8 cellular contexts compared by ENCODE assay signal in genomic region chr18:58045265-58046086, GRCh38. TPM values are rescaled to one million over a fixed set of nuclear protein-coding genes. Genes with fewer than 3 reads are reported as not detected.
DNase-seq lines count a peak whose midpoint lies in the region; ATAC-seq and TF ChIP-seq lines count a peak whose summit lies in the region.

No MANE protein-coding gene starts in this region.

- H3K9me3 Mint-ChIP-seq in chondrocyte (ENCODE audit: low read depth), result no peaks in the 10 kb centered on the region

- H3K4me3 Mint-ChIP-seq in chondrocyte (ENCODE audit: unreplicated experiment), result peak overlapping the region; percentile 94

- H3K27me3 Mint-ChIP-seq in chondrocyte (ENCODE audit: low read depth), result no peaks in the 10 kb centered on the region

- no peaks in the 10 kb centered on the region for H3K36me3 Mint-ChIP-seq in chondrocyte (ENCODE audit: low read depth)

- H3K9ac ChIP-seq in ES-I3 (ENCODE audit: low read depth, low read length) (peak overlapping the region; percentile 87), liver (ENCODE audit: low read depth in 1 of 2, low read length in 2 of 2) (peak overlapping the region; percentile 52 to 87)

- DNase-seq in NCI-H1436 (lab: John Stamatoyannopoulos, UW) (peak; percentile 69), chondrocyte (ENCODE audit: low spot score) (no peak), AML-193 (lab: John Stamatoyannopoulos, UW) (no peak)
- DNase-seq in stimulated activated CD8-positive, alpha-beta memory T cell treated with anti-CD3 and anti-CD28 coated beads, Interleukin-15, amount 100 ng/mL, for 24 hours (ENCODE audit: low read depth), result peak; percentile 0

- peak overlapping the region; percentile 82 for H3K27ac Mint-ChIP-seq in chondrocyte (ENCODE audit: unreplicated experiment)

- WGBS in liver, result 2% methylated on average over 32 of the region's 32 CpGs

- no peaks in the 10 kb centered on the region for H3K9me3 ChIP-seq in ES-I3 (ENCODE audit: control insufficient read depth, insufficient read depth, low read length)
- H3K9me3 ChIP-seq in liver (ENCODE audit: control insufficient read depth in 4 of 4, low read length in 3 of 4), result no peaks in the 10 kb centered on the region

- TF ChIP-seq RAD21 in liver (IDR thresholded peaks at IDR 0.05), result peak in 1 of 2 donors; percentile 28

- no peak for TF ChIP-seq CTCF in WI38 (IDR thresholded peaks at IDR 0.05; ENCODE audit: low read depth, low read length)
- no peak for TF ChIP-seq CTCF in chondrocyte (IDR thresholded peaks at IDR 0.05)
- no peak for TF ChIP-seq CTCF in liver (IDR thresholded peaks at IDR 0.05; ENCODE audit: low read depth, low read length, missing input control)

- no peaks in the 10 kb centered on the region for H3K36me3 ChIP-seq in ES-I3 (ENCODE audit: insufficient read depth, low read length)
- no peaks in the 10 kb centered on the region for H3K36me3 ChIP-seq in liver (ENCODE audit: control insufficient read depth in 4 of 4, insufficient read depth in 3 of 4, low read depth in 1 of 4, low read length in 3 of 4)

- H3K4me1 ChIP-seq in ES-I3 (ENCODE audit: insufficient read depth, low read length) (peaks cover 14% of the 10 kb centered on the region), liver (ENCODE audit: control insufficient read depth in 4 of 4, insufficient read depth in 4 of 4, low read length in 3 of 4) (peaks cover 0 to 30% (median 24%) of the 10 kb centered on the region in 4 donors)

- H3K27me3 ChIP-seq in liver (ENCODE audit: control insufficient read depth in 4 of 4, insufficient read depth in 4 of 4, low read length in 3 of 4), result no peaks in the 10 kb centered on the region

- H3K4me1 Mint-ChIP-seq in chondrocyte (ENCODE audit: low read depth), result peaks cover 28% of the 10 kb centered on the region

- H3K4me3 ChIP-seq in WI38 (ENCODE audit: low read depth, low read length) (peak overlapping the region; percentile 83), liver (ENCODE audit: low read depth in 1 of 3, low read length in 3 of 3) (peak overlapping the region; percentile 81 to 95 (median 93))

- peak overlapping the region; percentile 77 to 96 for H3K27ac ChIP-seq in liver (ENCODE audit: low read depth in 1 of 2, low read length in 2 of 2)

- ATAC-seq in GM21367 (IDR thresholded peaks at IDR 0.05; ENCODE audit: unreplicated experiment), result no peak

TF ChIP-seq in liver, 16 proteins besides CTCF, POLR2A, EP300 and RAD21:
- TF ChIP-seq ZBTB33 (IDR thresholded peaks at IDR 0.05) (no peak), FOXA2 (IDR thresholded peaks at IDR 0.05) (no peak), GABPA (IDR thresholded peaks at IDR 0.05 in 1 of 2, conservative IDR thresholded peaks at IDR 0.05 in 1 of 2) (no peak), NR2F2 (IDR thresholded peaks at IDR 0.05) (no peak), YY1 (IDR thresholded peaks at IDR 0.05) (peak; percentile 31), EGR1 (IDR thresholded peaks at IDR 0.05; ENCODE audit: low read depth in 2 of 2) (no peak), HNF4G (IDR thresholded peaks at IDR 0.05) (no peak), HNF4A (conservative IDR thresholded peaks at IDR 0.05) (peak in 1 of 2 donors; percentile 3), REST (IDR thresholded peaks at IDR 0.05) (peak; percentile 15), SP1 (IDR thresholded peaks at IDR 0.05) (no peak), FOXA1 (IDR thresholded peaks at IDR 0.05) (no peak)

RNA-seq across cellular contexts. Expression of gene NEDD4L, which starts 1.4 kb away (rescaled TPM):
- total RNA-seq in chondrocyte, result 21.6 to 27.6 TPM (median 25.8 TPM) in 3 replicates
- total RNA-seq in liver, result 10 to 100 TPM; 11.2 to 20.3 TPM
- polyA plus RNA-seq in liver, result 10 to 100 TPM; 10.2 to 15.1 TPM

Comparison
In these comparisons a context has a peak if more than half of its experiments do, and no peak if none do; other contexts are left out.
1. DNase-seq: peak in NCI-H1436 (single experiment) and stimulated activated CD8-positive, alpha-beta memory T cell treated with anti-CD3 and anti-CD28 coated beads, Interleukin-15, amount 100 ng/mL, for 24 hours (single experiment); none in chondrocyte (single experiment) and AML-193 (0 of 2).